8 cellular contexts compared by ENCODE assay signal in genomic region chr4:147707892-147708672, GRCh38. TPM values are rescaled to one million over a fixed set of nuclear protein-coding genes. Genes with fewer than 3 reads are reported as not detected.
DNase-seq lines count a peak whose midpoint lies in the region; ATAC-seq and TF ChIP-seq lines count a peak whose summit lies in the region.

No MANE protein-coding gene starts in this region.

- POLR2A ChIA-PET in HEK293 (lab: Yijun Ruan, JAX): interaction anchor here (0.6 kb wide), 1 partner anchor 24 kb away, joined by 4 read pairs; the partner anchor contains the start of gene PRMT9

- CTCF ChIA-PET in HEK293 (lab: Yijun Ruan, JAX): interaction anchor here (0.6 to 5.7 kb wide), 18 partner anchors 11 to 165 kb away, joined by 3 to 45 read pairs (median 3); no protein-coding TSS in a partner anchor

- no peaks in the 10 kb centered on the region for H3K4me1 ChIP-seq in HEK293 (ENCODE audit: control insufficient read depth, insufficient read depth, low read length)

- DNase-seq in NCI-H345 (lab: John Stamatoyannopoulos, UW) (peak; percentile 12), NCI-H345 treated with DMSO at 0.1 percent for 48 hours (lab: John Stamatoyannopoulos, UW; ENCODE audit: unreplicated experiment) (no peak), NCI-H446 (lab: John Stamatoyannopoulos, UW) (peak; percentile 8 to 48), fibroblast of the aortic adventitia (ENCODE audit: low read depth) (peak; percentile 69), omental fat pad (ENCODE audit: low spot score) (peak; percentile 46), islet precursor cell (no peak)
- DNase-seq in activated T-cell treated with anti-CD3 and anti-CD28 coated beads, Interleukin-2, amount 50 U/mL, for 24 hours: peak; percentile 39

- no peaks in the 10 kb centered on the region for H3K9me3 Mint-ChIP-seq in activated T-cell treated with anti-CD3 and anti-CD28 coated beads, Interleukin-2, amount 50 U/mL, for 24 hours

- peaks cover 2% of the 10 kb centered on the region for H3K4me1 Mint-ChIP-seq in activated T-cell treated with anti-CD3 and anti-CD28 coated beads, Interleukin-2, amount 50 U/mL, for 24 hours (ENCODE audit: low read depth)

- H3K9me3 ChIP-seq in HEK293 (ENCODE audit: control insufficient read depth, insufficient read depth, low read depth, low read length): no peaks in the 10 kb centered on the region

- TF ChIP-seq CTCF in HEK293 (tag by site-specific recombination; IDR thresholded peaks at IDR 0.05): 0 out of 2 replicates have a peak, but pooled peaks have one; percentile 8
- peak; percentile 84 for TF ChIP-seq CTCF in fibroblast of the aortic adventitia (IDR thresholded peaks at IDR 0.05; ENCODE audit: insufficient read depth, low read length)
- peak in 2 of 3 donors; percentile 60 to 74 for TF ChIP-seq CTCF in omental fat pad (IDR thresholded peaks at IDR 0.05)

- H3K36me3 ChIP-seq in HEK293 (ENCODE audit: control insufficient read depth in 2 of 2, insufficient read depth in 1 of 2, low read length in 2 of 2): no peaks in the 10 kb centered on the region

- ATAC-seq in omental fat pad (ENCODE audit: low FRiP score): peak; percentile 65

- H3K27me3 Mint-ChIP-seq in activated T-cell treated with anti-CD3 and anti-CD28 coated beads, Interleukin-2, amount 50 U/mL, for 24 hours: no peaks in the 10 kb centered on the region

- H3K4me3 ChIP-seq in HEK293 (ENCODE audit: low read depth, low read length): no peak overlapping the region
- no peak overlapping the region for H3K4me3 ChIP-seq in fibroblast of the aortic adventitia (ENCODE audit: low read depth, low read length)

- H3K4me3 Mint-ChIP-seq in activated T-cell treated with anti-CD3 and anti-CD28 coated beads, Interleukin-2, amount 50 U/mL, for 24 hours: no peak overlapping the region

- no peak overlapping the region for H3K27ac ChIP-seq in HEK293 (ENCODE audit: extremely low read depth, low read depth, low read length)

- H3K27ac Mint-ChIP-seq in activated T-cell treated with anti-CD3 and anti-CD28 coated beads, Interleukin-2, amount 50 U/mL, for 24 hours: no peak overlapping the region

- H3K36me3 Mint-ChIP-seq in activated T-cell treated with anti-CD3 and anti-CD28 coated beads, Interleukin-2, amount 50 U/mL, for 24 hours (ENCODE audit: low read depth): no peaks in the 10 kb centered on the region

TF ChIP-seq in HEK293, 187 proteins besides CTCF, POLR2A, EP300 and RAD21:
- TF ChIP-seq ZBTB10 (tag by site-specific recombination; IDR thresholded peaks at IDR 0.05) (no peak), ZNF785 (tag by site-specific recombination; IDR thresholded peaks at IDR 0.05) (no peak), ZBTB17 (tag by site-specific recombination; IDR thresholded peaks at IDR 0.05) (no peak), ZNF18 (tag by site-specific recombination; IDR thresholded peaks at IDR 0.05) (no peak), GLI2 (tag by site-specific recombination; IDR thresholded peaks at IDR 0.05; ENCODE audit: borderline replicate concordance, low read depth) (no peak), ZNF664 (tag by site-specific recombination; IDR thresholded peaks at IDR 0.05) (no peak), ZNF585B (tag by site-specific recombination; IDR thresholded peaks at IDR 0.05) (no peak), ZNF621 (tag by site-specific recombination; IDR thresholded peaks at IDR 0.05) (no peak), ZNF654 (tag by site-specific recombination; IDR thresholded peaks at IDR 0.05; ENCODE audit: low read depth) (peak; percentile 64), ZNF600 (tag by site-specific recombination; IDR thresholded peaks at IDR 0.05) (no peak), ZNF660 (tag by site-specific recombination; IDR thresholded peaks at IDR 0.05) (peak; percentile 96), ZNF433 (tag by site-specific recombination; IDR thresholded peaks at IDR 0.05; ENCODE audit: low read depth) (no peak)

RNA-seq across cellular contexts. Expression of gene ARHGAP10, which starts 23.8 kb away (rescaled TPM):
- total RNA-seq in fibroblast of the aortic adventitia (ENCODE audit: low replicate concordance) (32.1 and 45.0 TPM in 2 replicates), omental fat pad (10 to 100 TPM; 48.7 to 96.2 (median 57.0) TPM)

RNA-seq across cellular contexts. Expression of gene PRMT9, which starts 24.1 kb away (rescaled TPM):
- total RNA-seq in fibroblast of the aortic adventitia (ENCODE audit: low replicate concordance) (10.4 and 16.6 TPM in 2 replicates), omental fat pad (10 to 100 TPM in 1 of 4 donors, 1 to 10 TPM in 3; 5.5 to 40.0 (median 7.3) TPM)

Comparison
In these comparisons a context has a peak if more than half of its experiments do, and no peak if none do; other contexts are left out.
1. DNase-seq: peak in NCI-H345 (single experiment), NCI-H446 (2 of 2), activated T-cell treated with anti-CD3 and anti-CD28 coated beads, Interleukin-2, amount 50 U/mL, for 24 hours (single experiment), fibroblast of the aortic adventitia (single experiment) and omental fat pad (single experiment); none in NCI-H345 treated with DMSO at 0.1 percent for 48 hours (single experiment) and islet precursor cell (single experiment).
2. CTCF ChIP-seq: peak in every context shown above with its lines; median percentile 84 in fibroblast of the aortic adventitia; 67 in omental fat pad; 8 in HEK293.